In the genomic region with DNA sequence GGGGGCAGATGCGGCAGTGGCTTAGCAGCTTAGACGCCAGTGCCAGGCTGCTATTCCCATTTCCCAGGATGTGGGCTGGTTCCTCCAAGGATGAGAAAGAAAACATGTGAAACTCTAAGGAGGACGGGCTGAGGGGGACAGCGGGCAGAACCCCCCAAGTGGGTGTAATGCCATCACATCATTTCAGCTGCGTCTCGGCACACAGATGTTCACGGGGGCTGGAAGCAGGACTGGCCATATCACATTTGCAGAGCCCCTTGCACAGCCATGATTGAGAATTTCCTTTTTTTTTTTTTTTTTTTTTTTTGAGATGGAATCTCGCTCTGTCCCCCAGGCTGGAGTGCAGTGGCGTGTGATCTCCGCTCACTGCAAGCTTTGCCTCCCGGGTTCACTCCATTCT, we compare ENCODE assay signal across 35 cellular contexts. TPM values are rescaled to one million over a fixed set of nuclear protein-coding genes. Genes with fewer than 3 reads are reported as not detected.
DNase-seq lines count a peak whose midpoint lies in the region; ATAC-seq, FAIRE-seq and TF ChIP-seq lines count a peak whose summit lies in the region.
"Had no signal": no experiment of that assay in that cellular context is flagged by ENCODE, and none has a peak within 500 bp of the region (broad histone marks: within the 10 kb centered on the region; RNA-seq: fewer than 3 reads in every experiment).

No MANE protein-coding gene starts in this region.

- H3K4me1 ChIP-seq in left ventricle myocardium inferior (peaks cover 6% of the 10 kb centered on the region), osteoblast (ENCODE audit: insufficient read depth, low read length) (peaks cover 5% of the 10 kb centered on the region)
- H3K4me1 ChIP-seq: A549, BE2C had no signal

- H3K4me2 ChIP-seq in osteoblast (ENCODE audit: insufficient read depth, low read length) = no peak overlapping the region
- H3K4me2 ChIP-seq: A549; BLaER1; BLaER1 treated with 17β-estradiol and CSF1 and Interleukin-3, amounts not matched to agents 10 nM and 100 nM had no signal

- peak; percentile 38 for FAIRE-seq in HTR-8/SVneo (lab: Jason Lieb, UNC)
- FAIRE-seq: A204.1, A549, D721Med had no signal

- H3K36me3 ChIP-seq in left ventricle myocardium inferior (no peaks in the 10 kb centered on the region), osteoblast (ENCODE audit: insufficient read depth, low read length) (no peaks in the 10 kb centered on the region)
- H3K36me3 ChIP-seq: BE2C had no signal

- DNase-seq in Right ventricle myocardium inferior (ENCODE audit: missing footprints) = peak; percentile 55
- no peak for DNase-seq in left ventricle myocardium inferior
- no peak for DNase-seq in HTR-8/SVneo (ENCODE audit: insufficient read length, low spot score)
- DNase-seq in RWPE1 (ENCODE audit: low spot score) = no peak
- peak; percentile 54 for DNase-seq in osteoblast (ENCODE audit: insufficient read length, low spot score, missing footprints)
- DNase-seq in DMS 273 (lab: John Stamatoyannopoulos, UW; ENCODE audit: unreplicated experiment) = no peak
- DNase-seq in glomerular visceral epithelial cell (ENCODE audit: extremely low spot score) = no peak
- no peak for DNase-seq in nucleus accumbens (lab: John Stamatoyannopoulos, UW)
- DNase-seq: 8988T; ACHN; AML-193; BE2C; C1 segment of cervical spinal cord; Caco-2; Calu3; CD4-positive, alpha-beta memory T cell; CD4-positive, alpha-beta T cell; CD4-positive, CD25-positive, alpha-beta regulatory T cell; CD8-positive, alpha-beta memory T cell; CD8-positive, alpha-beta T cell; COR-L47; DMS 273 treated with DMSO at 0.1 percent for 48 hours; DMS153; DMS53; DMS79; DMS79 treated with DMSO at 0.1 percent for 48 hours; DND-41; EL had no signal

- no peaks in the 10 kb centered on the region for H4K20me1 ChIP-seq in osteoblast (ENCODE audit: insufficient read depth, low read length)
- H4K20me1 ChIP-seq: BLaER1 had no signal

- H2AFZ ChIP-seq in osteoblast (ENCODE audit: low read length) = no peak overlapping the region

- CTCF ChIA-PET in RWPE1 (lab: Yijun Ruan, JAX) = interaction anchor here (0.6 kb wide), 2 partner anchors 450 to 813 kb away, joined by 3 to 5 read pairs; no protein-coding TSS in a partner anchor

- POLR2A ChIA-PET in RWPE1 (lab: Yijun Ruan, JAX; ENCODE audit: low non-redundant PET) = no interaction called here

- no peak for ATAC-seq in Right ventricle myocardium inferior
- ATAC-seq: CD8-positive, alpha-beta T cell had no signal

- intact Hi-C loops in Right ventricle myocardium inferior (cut with DNase I) = no loop called here
- intact Hi-C loops in left ventricle myocardium inferior (cut with micrococcal nuclease) = no loop called here

- TF ChIP-seq CTCF in left ventricle myocardium inferior (IDR thresholded peaks at IDR 0.05; ENCODE audit: borderline replicate concordance) (no peak), RWPE1 (conservative IDR thresholded peaks at IDR 0.05; ENCODE audit: low read depth) (no peak), osteoblast (IDR thresholded peaks at IDR 0.05; ENCODE audit: extremely low read depth, low read depth, low read length) (no peak)

- H3K4me3 ChIP-seq in left ventricle myocardium inferior (no peak overlapping the region), osteoblast (ENCODE audit: insufficient read depth, low read length) (no peak overlapping the region)
- H3K4me3 ChIP-seq: A549; BLaER1; BLaER1 treated with 17β-estradiol and CSF1 and Interleukin-3, amounts not matched to agents 10 nM and 100 nM had no signal

- H3K27me3 ChIP-seq in left ventricle myocardium inferior (ENCODE audit: low read depth) (peaks cover 1% of the 10 kb centered on the region), osteoblast (ENCODE audit: insufficient read depth, low read length) (no peaks in the 10 kb centered on the region)
- H3K27me3 ChIP-seq: BE2C; BLaER1; BLaER1 treated with 17β-estradiol and CSF1 and Interleukin-3, amounts not matched to agents 10 nM and 100 nM had no signal

- H3K27ac ChIP-seq in left ventricle myocardium inferior (replicated peaks) = no peak overlapping the region
- H3K27ac ChIP-seq in RWPE1 = peak overlapping the region; percentile 35; the same call in 1 of the 2 replicates
- H3K27ac ChIP-seq in osteoblast (ENCODE audit: low read depth, low read length) = no peak overlapping the region
- H3K27ac ChIP-seq: 22Rv1; A549; BLaER1; BLaER1 treated with 17β-estradiol and CSF1 and Interleukin-3, amounts not matched to agents 10 nM and 100 nM; C4-2B had no signal

- H3K79me2 ChIP-seq in osteoblast (ENCODE audit: insufficient read depth, low read length) = no peaks in the 10 kb centered on the region

- H3K9me3 ChIP-seq in left ventricle myocardium inferior (replicated peaks) = peaks cover 6% of the 10 kb centered on the region
- no peaks in the 10 kb centered on the region for H3K9me3 ChIP-seq in osteoblast (ENCODE audit: low read depth, low read length)
- H3K9me3 ChIP-seq: A549; BE2C; BLaER1; BLaER1 treated with 17β-estradiol and CSF1 and Interleukin-3, amounts not matched to agents 10 nM and 100 nM; Caco-2 had no signal

RNA-seq across cellular contexts. Expression of gene GINS2, which starts 15.3 kb away (rescaled TPM):
- total RNA-seq in Right ventricle myocardium inferior = 1.4 TPM
- 0.44 TPM for total RNA-seq in left ventricle myocardium inferior
- 1.2 and 1.8 TPM in 2 replicates for total RNA-seq in osteoblast

RNA-seq across cellular contexts. Expression of gene C16orf74, which starts 46.9 kb away (rescaled TPM):
- 0.95 TPM for total RNA-seq in Right ventricle myocardium inferior
- 2.3 TPM for total RNA-seq in left ventricle myocardium inferior
- total RNA-seq in osteoblast = 0.59 and 0.72 TPM in 2 replicates

Comparison
In these comparisons a context has a peak if more than half of its experiments do, and no peak if none do; other contexts are left out.
1. DNase-seq: peak in Right ventricle myocardium inferior (single experiment) and osteoblast (single experiment); none in left ventricle myocardium inferior (single experiment), HTR-8/SVneo (single experiment), RWPE1 (single experiment), DMS 273 (single experiment), glomerular visceral epithelial cell (single experiment) and nucleus accumbens (0 of 56).